ENCODE assay signal across 14 cellular contexts in the genomic region with DNA sequence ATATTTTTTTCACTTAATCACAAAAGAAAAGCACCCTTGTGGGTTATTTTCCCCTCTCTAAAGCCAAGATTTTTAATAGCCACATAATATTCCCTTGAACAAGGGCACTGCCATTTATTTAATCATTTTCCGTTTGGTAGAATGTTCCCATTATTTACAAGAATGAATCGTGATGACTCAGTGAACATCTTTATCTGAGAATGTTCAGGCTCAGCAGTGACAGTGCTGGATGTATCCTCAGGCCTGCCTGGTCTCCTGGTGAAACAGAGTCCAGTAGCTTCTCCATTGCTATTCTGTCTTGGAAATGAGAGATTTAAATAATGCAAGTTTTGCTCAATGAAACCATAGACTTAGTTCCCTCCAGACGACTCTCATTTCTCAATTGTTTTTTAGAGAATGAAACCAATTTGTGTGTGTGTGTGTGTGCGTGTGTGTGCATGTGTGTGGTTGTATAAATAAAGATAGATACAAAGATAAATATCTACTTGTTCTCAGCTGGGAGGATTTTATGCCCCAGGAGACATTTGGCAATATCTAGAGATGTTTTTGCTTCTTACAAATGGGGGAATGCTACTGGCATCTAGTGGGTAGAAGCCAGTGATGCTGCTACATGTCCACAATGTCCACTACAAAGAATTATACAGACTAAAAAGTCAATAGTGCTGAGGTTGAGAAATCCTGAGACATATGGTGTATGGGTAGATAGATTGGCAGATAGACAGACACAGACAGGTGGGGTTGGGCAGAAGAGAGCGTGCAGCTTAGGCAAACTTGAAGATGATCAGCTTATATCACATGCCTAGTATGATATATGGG. TPM values are rescaled to one million over a fixed set of nuclear protein-coding genes. Genes with fewer than 3 reads are reported as not detected.
DNase-seq lines count a peak whose midpoint lies in the region; ATAC-seq, FAIRE-seq and TF ChIP-seq lines count a peak whose summit lies in the region.
"Had no signal": no experiment of that assay in that cellular context is flagged by ENCODE, and none has a peak within 500 bp of the region (broad histone marks: within the 10 kb centered on the region; RNA-seq: fewer than 3 reads in every experiment).

No MANE protein-coding gene starts in this region.

- peaks cover 4% of the 10 kb centered on the region; the same call in 1 of the 2 replicates for H3K9me1 ChIP-seq in IMR-90 (ENCODE audit: insufficient read depth, low read length)

- H3K23ac ChIP-seq in IMR-90 (ENCODE audit: low read depth, low read length), result no peak overlapping the region

- H4K20me1 ChIP-seq in IMR-90 (ENCODE audit: insufficient read depth, low read length), result peaks cover 11% of the 10 kb centered on the region; the same call in 1 of the 2 replicates

- POLR2A ChIA-PET in IMR-90 (lab: Charles Lee; ENCODE audit: unreplicated experiment), result no interaction called here

- H4K91ac ChIP-seq in IMR-90 (ENCODE audit: insufficient read depth, low read depth, low read length), result no peak overlapping the region

- ATAC-seq in IMR-90 (ENCODE audit: low read depth) (peak; percentile 63), GM18517 (IDR thresholded peaks at IDR 0.05; ENCODE audit: unreplicated experiment) (no peak)
- ATAC-seq: body of pancreas, GM12878 had no signal

- H3K27ac ChIP-seq in ACC112 (ENCODE audit: low read depth, low read length) (peak overlapping the region; percentile 81), IMR-90 (ENCODE audit: insufficient read depth, low read length) (peak overlapping the region; percentile 39; the same call in 1 of the 2 replicates), stomach (no peak overlapping the region), kidney (ENCODE audit: low read depth in 2 of 2, low read length in 2 of 2) (no peak overlapping the region)
- H3K27ac ChIP-seq: body of pancreas had no signal

- TF ChIP-seq EP300 in stomach (IDR thresholded peaks at IDR 0.05), result no peak

- H4K5ac ChIP-seq in IMR-90 (ENCODE audit: low read depth, low read length), result peak overlapping the region; percentile 12; the same call in 1 of the 2 replicates

- H3K9ac ChIP-seq in IMR-90 (ENCODE audit: low read depth, low read length), result no peak overlapping the region
- no peak overlapping the region for H3K9ac ChIP-seq in kidney (ENCODE audit: low read length in 2 of 2)

- H3K4me2 ChIP-seq in IMR-90 (ENCODE audit: low read depth, low read length), result no peak overlapping the region

- H2AFZ ChIP-seq in ACC112 (ENCODE audit: low read length, unreplicated experiment) (no peak overlapping the region), IMR-90 (replicated peaks; ENCODE audit: low read length, poor library complexity) (no peak overlapping the region)

- peak; percentile 50 for TF ChIP-seq RAD21 in IMR-90 (IDR thresholded peaks at IDR 0.05; ENCODE audit: low read length)

- FAIRE-seq in kidney (lab: Jason Lieb, UNC), result no peak
- FAIRE-seq: GM12878, urothelium cell line had no signal

- intact Hi-C loops in IMR-90 (cut with micrococcal nuclease), result loop anchor here (1.0 to 2.0 kb wide), 3 partner anchors 52 to 615 kb away; no protein-coding TSS in a partner anchor
- intact Hi-C loops in stomach (cut with DNase I; ENCODE audit: low total_unique reads), result no loop called here
- intact Hi-C loops in kidney (cut with DNase I), result no loop called here

- H2BK15ac ChIP-seq in IMR-90 (ENCODE audit: low read depth, low read length), result no peak overlapping the region

- in situ Hi-C loops in IMR-90 (cut with MboI; ENCODE audit: low sequenced_read_pairs), result no loop called here
- in situ Hi-C loops in GM13977 (cut with MboI; ENCODE audit: low pct_unique_long_range_greater_than_20kb, low sequenced_read_pairs, unreplicated experiment), result no loop called here

- H2AK5ac ChIP-seq in IMR-90 (ENCODE audit: low read depth, low read length), result no peak overlapping the region; the same call in 1 of the 2 replicates

- peaks cover 19 to 21% of the 10 kb centered on the region in 2 experiments for H3K79me1 ChIP-seq in IMR-90 (ENCODE audit: low read depth in 1 of 2, low read length in 2 of 2)

- TF ChIP-seq POLR2A in IMR-90 (IDR thresholded peaks at IDR 0.05; ENCODE audit: low read depth, low read length) (no peak), stomach (IDR thresholded peaks at IDR 0.05) (no peak)

- H3K27me3 ChIP-seq in ACC112 (ENCODE audit: insufficient read depth, low read length), result no peaks in the 10 kb centered on the region
- H3K27me3 ChIP-seq in IMR-90 (ENCODE audit: control insufficient read depth, insufficient read depth, low read length), result no peaks in the 10 kb centered on the region
- H3K27me3 ChIP-seq in stomach, result no peaks in the 10 kb centered on the region
- H3K27me3 ChIP-seq: body of pancreas had no signal

- H3K4me3 ChIP-seq in ACC112 (ENCODE audit: low read depth, low read length) (no peak overlapping the region), IMR-90 (ENCODE audit: insufficient read depth, low read depth, low read length) (no peak overlapping the region), foreskin fibroblast (ENCODE audit: low read depth in 1 of 2, low read length in 2 of 2) (no peak overlapping the region), stomach (no peak overlapping the region), kidney (ENCODE audit: low read length in 2 of 2) (no peak overlapping the region)
- H3K4me3 ChIP-seq: body of pancreas, GM12878 had no signal

- H3K14ac ChIP-seq in IMR-90 (replicated peaks; ENCODE audit: low read depth, low read length), result no peak overlapping the region

- dilution Hi-C loops in IMR-90 (cut with HindIII; ENCODE audit: low sequenced_read_pairs, unreplicated experiment), result no loop called here

- no TSS peak for BruUV-seq in IMR-90 (replicated peaks; lab: Mats Ljungman, UMichigan)

- H3K4me1 ChIP-seq in ACC112 (ENCODE audit: control insufficient read depth, insufficient read depth, low read length, unreplicated experiment), result peaks cover 25% of the 10 kb centered on the region
- H3K4me1 ChIP-seq in IMR-90 (ENCODE audit: control insufficient read depth, insufficient read depth, low read length), result peaks cover 2% of the 10 kb centered on the region; the same call in 1 of the 2 replicates
- H3K4me1 ChIP-seq in stomach, result no peaks in the 10 kb centered on the region
- no peaks in the 10 kb centered on the region for H3K4me1 ChIP-seq in kidney (ENCODE audit: control insufficient read depth in 1 of 2, insufficient read depth in 1 of 2, low read depth in 1 of 2, low read length in 2 of 2)
- H3K4me1 ChIP-seq: body of pancreas had no signal

- CTCF ChIA-PET in IMR-90 (lab: Yijun Ruan, JAX), result interaction anchor here (0.9 to 1.5 kb wide), 4 partner anchors 25 to 615 kb away, joined by 3 to 8 read pairs (median 4); no protein-coding TSS in a partner anchor

- H3K18ac ChIP-seq in IMR-90 (ENCODE audit: low read depth, low read length), result peak overlapping the region; percentile 17

- no peak overlapping the region for H3K56ac ChIP-seq in IMR-90 (ENCODE audit: extremely low read depth, insufficient read depth, low read length)

- no peak overlapping the region for H4K8ac ChIP-seq in IMR-90 (ENCODE audit: low read depth in 2 of 2, low read length in 2 of 2)

- H3K4ac ChIP-seq in IMR-90 (ENCODE audit: low read depth, low read length), result no peak overlapping the region

- no peaks in the 10 kb centered on the region for H3K79me2 ChIP-seq in ACC112 (ENCODE audit: control insufficient read depth, insufficient read depth, low read length, unreplicated experiment)

- H3K9me3 ChIP-seq in IMR-90 (ENCODE audit: control insufficient read depth, insufficient read depth, low read length) (no peaks in the 10 kb centered on the region), stomach (no peaks in the 10 kb centered on the region), kidney (ENCODE audit: control insufficient read depth in 1 of 2, low read length in 2 of 2) (no peaks in the 10 kb centered on the region)
- H3K9me3 ChIP-seq: body of pancreas had no signal

- no peak overlapping the region for H2BK5ac ChIP-seq in IMR-90 (ENCODE audit: low read depth, low read length, poor library complexity, severe bottlenecking)

- no peak overlapping the region for H2BK20ac ChIP-seq in IMR-90 (ENCODE audit: low read depth, low read length)

- H2BK120ac ChIP-seq in IMR-90 (ENCODE audit: low read depth, low read length), result no peak overlapping the region

- TF ChIP-seq CTCF in IMR-90 (conservative IDR thresholded peaks at IDR 0.05; ENCODE audit: low read depth, low read length) (peak; percentile 37), foreskin fibroblast (IDR thresholded peaks at IDR 0.05; ENCODE audit: low read depth, low read length) (peak; percentile 48), stomach (IDR thresholded peaks at IDR 0.05) (no peak), kidney (IDR thresholded peaks at IDR 0.05; ENCODE audit: borderline replicate concordance, extremely low read depth, insufficient read depth) (no peak), GM13977 (IDR thresholded peaks at IDR 0.05; ENCODE audit: extremely low read depth, insufficient read depth, missing control alignments) (no peak)

- peak; percentile 76 for DNase-seq in IMR-90
- peak; percentile 78 for DNase-seq in amniotic epithelial cell (ENCODE audit: low read depth)
- peak; percentile 46 to 73 for DNase-seq in foreskin fibroblast
- no peak for DNase-seq in stomach
- no peak for DNase-seq in kidney
- no peak for DNase-seq in GM13977 (ENCODE audit: low spot score)
- DNase-seq: activated CD4-positive, alpha-beta T cell treated with anti-CD3 and anti-CD28 coated beads, Interleukin-2, amount 10 ng/mL, durations not matched to agents 7 days and 5 days; body of pancreas had no signal

- H2AK9ac ChIP-seq in IMR-90 (replicated peaks; ENCODE audit: low read depth, low read length, poor library complexity), result no peak overlapping the region

- 14% methylated on average over 2 of the region's 5 CpGs; no CpG with 5 or more reads in 1 of the 2 experiments for WGBS in IMR-90 (ENCODE audit: extremely low coverage in 2 of 2, insufficient read length in 1 of 2), 2 experiments
- WGBS in stomach, 5 donors, result 64 to 76% (median 72%) methylated on average over 5 of the region's 5 CpGs

- H3K36me3 ChIP-seq in ACC112 (ENCODE audit: insufficient read depth, low read length) (peaks cover 37% of the 10 kb centered on the region), IMR-90 (ENCODE audit: control insufficient read depth, insufficient read depth, low read length) (peaks cover 66% of the 10 kb centered on the region), stomach (peaks cover 0 to 7% (median 2%) of the 10 kb centered on the region in 4 donors), kidney (ENCODE audit: control insufficient read depth in 1 of 2, insufficient read depth in 2 of 2, low read length in 2 of 2) (peaks cover 0 to 5% of the 10 kb centered on the region in 2 donors)

TF ChIP-seq in IMR-90, 13 proteins besides CTCF, POLR2A, EP300 and RAD21 (continues in another document):
- TF ChIP-seq BHLHE40 (IDR thresholded peaks at IDR 0.05; ENCODE audit: low read depth, low read length) (no peak), CHD1 (IDR thresholded peaks at IDR 0.05; ENCODE audit: low read depth, low read length) (no peak)

RNA-seq across cellular contexts. Expression of gene PAPPA, which starts 55.0 kb away (rescaled TPM):
- total RNA-seq in IMR-90 (2012; rRNA removed), result 11.7 and 12.4 TPM in 2 replicates
- 8.3 and 8.6 TPM in 2 replicates for polyA plus RNA-seq in IMR-90 (2012; rRNA removed)
- 3.3 and 7.5 TPM in 2 replicates for polyA plus RNA-seq in IMR-90 (2012; cell fraction: cytosol; rRNA removed)
- polyA plus RNA-seq in IMR-90 (2012; cell fraction: nucleus; rRNA removed; ENCODE audit: low replicate concordance), result 7.6 and 18.5 TPM in 2 replicates
- 10 to 100 TPM in 1 of 5 donors, 1 to 10 TPM in 2, under 1 TPM in 2; 0.45 to 11.7 (median 7.0) TPM for total RNA-seq in stomach
- polyA plus RNA-seq in stomach, result 1 to 10 TPM in 2 of 3 donors, under 1 TPM in 1; 0.73 to 2.6 (median 1.2) TPM
- 10.2 TPM for total RNA-seq in kidney
- 4.2 TPM for polyA plus RNA-seq in kidney (ENCODE audit: insufficient read depth, low read depth, low replicate concordance)
- total RNA-seq: activated CD4-positive, alpha-beta T cell treated with anti-CD3 and anti-CD28 coated beads, Interleukin-2, amount 10 ng/mL, durations not matched to agents 7 days and 5 days; activated T-helper 1 cell treated with anti-CD3 and anti-CD28 coated beads, Interleukin-12 subunit alpha, Interleukin-12 subunit beta, Interleukin-2, Interleukin-4 antibody, amounts not matched to agents 30 ng/mL and 10 ng/mL and 1 ng/mL, durations not matched to agents 14 hours and 24 hours and 36 hours; T-helper 1 cell treated with Interleukin-12 subunit alpha and Interleukin-12 subunit beta and Interleukin-4 antibody, amounts not matched to agents 30 ng/mL and 1 ng/mL, for 36 hours had no signal

Comparison
In these comparisons a context has a peak if more than half of its experiments do, and no peak if none do; other contexts are left out.
1. H3K27ac ChIP-seq: peak in ACC112 (single experiment) and IMR-90 (single experiment); none in stomach (0 of 5) and kidney (0 of 2).
2. DNase-seq: peak in IMR-90 (single experiment), amniotic epithelial cell (single experiment) and foreskin fibroblast (2 of 2); none in stomach (single experiment), kidney (single experiment) and GM13977 (single experiment).
3. CTCF ChIP-seq: peak in IMR-90 (single experiment) and foreskin fibroblast (single experiment); none in stomach (0 of 7), kidney (single experiment) and GM13977 (single experiment).